Comparison of ENCODE assay signal across 12 cellular contexts in genomic region chr14:65243766-65244442, GRCh38.
A peak's percentile ranks its signal among the peaks of the same experiment; 100 is the strongest.
DNase-seq lines count a peak whose midpoint lies in the region; ATAC-seq and TF ChIP-seq lines count a peak whose summit lies in the region.
"Had no signal": no experiment of that assay in that cellular context is flagged by ENCODE, and none has a peak within 500 bp of the region (broad histone marks: within the 10 kb centered on the region; RNA-seq: fewer than 3 reads in every experiment).

No MANE protein-coding gene starts in this region.

- H3K27me3 ChIP-seq in SK-N-SH (ENCODE audit: insufficient read depth) (no peaks in the 10 kb centered on the region), mammary epithelial cell (ENCODE audit: insufficient read depth, low read length) (no peaks in the 10 kb centered on the region), trophoblast cell (ENCODE audit: insufficient read depth, low read length) (no peaks in the 10 kb centered on the region)
- H3K27me3 ChIP-seq: thyroid gland had no signal

- peak overlapping the region; percentile 61 for H2BK5ac ChIP-seq in trophoblast cell (ENCODE audit: low read depth, low read length, poor library complexity)

- peak overlapping the region; percentile 65 for H3K4ac ChIP-seq in trophoblast cell (ENCODE audit: low read depth, low read length)

- POLR2A ChIA-PET in SK-N-SH (lab: Yijun Ruan, JAX): no interaction called here

- H3K9ac ChIP-seq in SK-N-SH: no peak overlapping the region
- no peak overlapping the region for H3K9ac ChIP-seq in mammary epithelial cell (ENCODE audit: insufficient read depth, low read length)
- H3K9ac ChIP-seq in trophoblast cell (ENCODE audit: low read length): no peak overlapping the region

- no peak for TF ChIP-seq RAD21 in SK-N-SH (IDR thresholded peaks at IDR 0.05; ENCODE audit: low read length)

- CTCF ChIA-PET in SK-N-SH (lab: Yijun Ruan, JAX) (interaction anchor here (1.0 to 1.2 kb wide), 2 partner anchors 11 to 22 kb away, joined by 3 read pairs; no protein-coding TSS in a partner anchor), mammary epithelial cell (lab: Charles Lee; ENCODE audit: low non-redundant PET) (no interaction called here)

- no peak for TF ChIP-seq EP300 in SK-N-SH (IDR thresholded peaks at IDR 0.05; ENCODE audit: borderline replicate concordance in 1 of 2, low read depth in 1 of 2, low read length in 1 of 2)

- H3K4me2 ChIP-seq in SK-N-SH (no peak overlapping the region), mammary epithelial cell (ENCODE audit: insufficient read depth, low read depth, low read length) (no peak overlapping the region), trophoblast cell (ENCODE audit: low read length) (no peak overlapping the region)

- H2AFZ ChIP-seq in SK-N-SH (ENCODE audit: low read depth) (peak overlapping the region; percentile 82), mammary epithelial cell (ENCODE audit: low read depth, low read length) (peak overlapping the region; percentile 91), trophoblast cell (ENCODE audit: insufficient read depth, low read length, poor library complexity) (peak overlapping the region; percentile 60)

- intact Hi-C loops in mammary epithelial cell (cut with micrococcal nuclease): no loop called here

- peaks cover 27% of the 10 kb centered on the region for H3K79me1 ChIP-seq in trophoblast cell (ENCODE audit: low read length)

- no peaks in the 10 kb centered on the region for H3K79me2 ChIP-seq in SK-N-SH (ENCODE audit: insufficient read depth)
- H3K79me2 ChIP-seq in mammary epithelial cell (ENCODE audit: insufficient read depth, low read length): no peaks in the 10 kb centered on the region
- H3K79me2 ChIP-seq in trophoblast cell (ENCODE audit: control insufficient read depth, insufficient read depth, low read length, poor library complexity): peaks cover 3% of the 10 kb centered on the region

- H3K18ac ChIP-seq in trophoblast cell (ENCODE audit: low read length): peak overlapping the region; percentile 84

- DNase-seq in SK-N-SH (no peak), MV-4-11 (lab: John Stamatoyannopoulos, UW) (peak; percentile 60), mammary epithelial cell (no peak), trophoblast cell (no peak), NCI-H69 (lab: John Stamatoyannopoulos, UW) (no peak)
- DNase-seq: amniotic stem cell, NCI-H446 treated with DMSO at 0.1 percent for 48 hours, thyroid gland had no signal

- TF ChIP-seq CTCF in SK-N-SH (IDR thresholded peaks at IDR 0.05) (no peak), mammary epithelial cell (conservative IDR thresholded peaks at IDR 0.05 in 1 of 2, IDR thresholded peaks at IDR 0.05 in 1 of 2; ENCODE audit: extremely low read depth in 1 of 2, insufficient read depth in 1 of 2, low read depth in 1 of 2, low read length in 2 of 2) (no peak)

- no peak overlapping the region; a peak in 1 of 4 replicates for H3K27ac ChIP-seq in SK-N-SH (ENCODE audit: low read depth in 2 of 2, low read length in 1 of 2)
- no peak overlapping the region for H3K27ac ChIP-seq in mammary epithelial cell (ENCODE audit: insufficient read depth, low read depth, low read length)
- no peak overlapping the region for H3K27ac ChIP-seq in trophoblast cell (ENCODE audit: low read depth, low read length)
- H3K27ac ChIP-seq: thyroid gland, VCaP had no signal

- H3K14ac ChIP-seq in trophoblast cell (ENCODE audit: low read length): peak overlapping the region; percentile 77

- H3K4me3 ChIP-seq in SK-N-SH (ENCODE audit: low read depth in 2 of 2, low read length in 1 of 2): no peak overlapping the region
- H3K4me3 ChIP-seq in mammary epithelial cell (replicated peaks in 1 of 3; ENCODE audit: insufficient read depth in 1 of 3, low read depth in 2 of 3, low read length in 3 of 3): no peak overlapping the region
- no peak overlapping the region for H3K4me3 ChIP-seq in trophoblast cell (ENCODE audit: low read depth, low read length)
- H3K4me3 ChIP-seq: thyroid gland had no signal

- H2AK5ac ChIP-seq in trophoblast cell (ENCODE audit: low read length): peak overlapping the region; percentile 18

- dilution Hi-C loops in mammary epithelial cell (cut with HindIII; ENCODE audit: low sequenced_read_pairs): no loop called here

- peak overlapping the region; percentile 93 for H2BK12ac ChIP-seq in trophoblast cell (ENCODE audit: low read length)

- H3K4me1 ChIP-seq in SK-N-SH (ENCODE audit: control insufficient read depth in 1 of 2, insufficient read depth in 2 of 2, low read depth in 1 of 2, low read length in 1 of 2) (peaks cover 0 to 13% of the 10 kb centered on the region in 2 experiments; a peak in 2 of 4 replicates), mammary epithelial cell (ENCODE audit: insufficient read depth, low read length) (peaks cover 13% of the 10 kb centered on the region), trophoblast cell (ENCODE audit: control insufficient read depth in 1 of 2, insufficient read depth in 2 of 2, low read length in 2 of 2) (peaks cover 6 to 9% of the 10 kb centered on the region in 2 experiments)
- H3K4me1 ChIP-seq: thyroid gland had no signal

- in situ Hi-C loops in mammary epithelial cell (cut with MboI; ENCODE audit: low sequenced_read_pairs in 2 of 2): no loop called here

- H3K36me3 ChIP-seq in SK-N-SH (replicated peaks in 1 of 2; ENCODE audit: control insufficient read depth in 1 of 2, insufficient read depth in 2 of 2, low read length in 1 of 2) (no peaks in the 10 kb centered on the region), mammary epithelial cell (ENCODE audit: insufficient read depth, low read length) (no peaks in the 10 kb centered on the region), trophoblast cell (ENCODE audit: control insufficient read depth in 1 of 2, insufficient read depth in 2 of 2, low read length in 2 of 2) (no peaks in the 10 kb centered on the region)
- H3K36me3 ChIP-seq: thyroid gland had no signal

- ATAC-seq in SK-N-SH treated with all-trans-retinoic acid at 6 μM for 48 hours: no peak; the same call in 2 of the 3 replicates
- ATAC-seq in HG02798 (IDR thresholded peaks at IDR 0.05; ENCODE audit: poor library complexity, unreplicated experiment): no peak
- no peak for ATAC-seq in GM21447 (IDR thresholded peaks at IDR 0.05; ENCODE audit: unreplicated experiment)

- peak overlapping the region; percentile 70 for H4K91ac ChIP-seq in trophoblast cell (ENCODE audit: low read depth, low read length)

- H4K12ac ChIP-seq in trophoblast cell (ENCODE audit: low read depth, low read length): no peak overlapping the region

- peaks cover 7% of the 10 kb centered on the region for H3F3A ChIP-seq in SK-N-SH (replicated peaks; ENCODE audit: insufficient read depth)

- H3K9me3 ChIP-seq in SK-N-SH: no peaks in the 10 kb centered on the region
- no peaks in the 10 kb centered on the region for H3K9me3 ChIP-seq in mammary epithelial cell (replicated peaks; ENCODE audit: insufficient read depth, low read length)
- H3K9me3 ChIP-seq in trophoblast cell (ENCODE audit: insufficient read depth, low read depth, low read length): no peaks in the 10 kb centered on the region
- H3K9me3 ChIP-seq: thyroid gland had no signal

- H4K8ac ChIP-seq in trophoblast cell (ENCODE audit: low read depth, low read length): peak overlapping the region; percentile 25

- peak overlapping the region; percentile 89 for H2BK120ac ChIP-seq in trophoblast cell (ENCODE audit: insufficient read depth, low read length, poor library complexity)

- H3K9me2 ChIP-seq in SK-N-SH: no peaks in the 10 kb centered on the region

- BruUV-seq in mammary epithelial cell (replicated peaks; lab: Mats Ljungman, UMichigan): no TSS peak

- 76% methylated on average over 7 of the region's 7 CpGs for WGBS in SK-N-SH (ENCODE audit: low lambda C conversion rate)
- WGBS in mammary epithelial cell (ENCODE audit: low coverage, missing lambda C conversion rate): 92% methylated on average over 7 of the region's 7 CpGs
- WGBS in trophoblast cell (ENCODE audit: extremely low coverage, insufficient coverage, insufficient read length): no CpG with 5 or more reads among the region's 7 CpGs

- H3K23ac ChIP-seq in trophoblast cell (ENCODE audit: low read length): no peak overlapping the region

- H4K20me1 ChIP-seq in SK-N-SH (ENCODE audit: insufficient read depth) (no peaks in the 10 kb centered on the region), mammary epithelial cell (ENCODE audit: insufficient read depth, low read length) (no peaks in the 10 kb centered on the region)

TF ChIP-seq in SK-N-SH, 30 proteins besides CTCF, POLR2A, EP300 and RAD21 (continues in another document):
- no peak for TF ChIP-seq USF2 (IDR thresholded peaks at IDR 0.05; ENCODE audit: borderline replicate concordance, low read depth, low read length)
- no peak for TF ChIP-seq YY1 (IDR thresholded peaks at IDR 0.05; ENCODE audit: low read depth)
- no peak for TF ChIP-seq FOXM1 (IDR thresholded peaks at IDR 0.05; ENCODE audit: low read depth)

TF ChIP-seq in SK-N-SH treated with all-trans-retinoic acid at 6 μM for 48 hours, 23 proteins besides CTCF, POLR2A, EP300 and RAD21 (continues in another document):
- TF ChIP-seq ZNF565 (CRISPR knock-in tag; conservative IDR thresholded peaks at IDR 0.05; ENCODE audit: low read depth) (no peak), TSHZ2 (CRISPR knock-in tag; IDR thresholded peaks at IDR 0.05) (no peak)
